In the genomic region with DNA sequence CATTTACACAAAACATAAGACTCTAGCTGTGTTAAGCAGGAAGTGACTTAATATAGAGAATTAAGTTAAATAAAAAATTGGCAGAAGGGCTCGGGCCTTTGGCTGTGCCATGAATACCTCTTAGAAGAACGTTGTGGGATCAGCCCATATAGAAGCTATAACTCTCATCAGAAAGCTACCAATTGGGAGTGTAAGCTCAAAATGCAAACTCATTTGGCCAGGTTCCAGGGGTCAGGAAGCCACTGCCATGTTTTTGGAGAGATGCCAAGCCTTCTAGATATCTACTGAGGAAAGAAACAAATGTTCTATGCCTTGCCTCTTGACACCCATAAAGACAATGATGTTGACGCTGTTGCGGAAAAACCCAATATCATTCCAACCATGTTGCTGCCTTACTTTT, we compare ENCODE assay signal across 15 cellular contexts.
"Had no signal": no experiment of that assay in that cellular context is flagged by ENCODE, and none has a peak within 500 bp of the region (broad histone marks: within the 10 kb centered on the region; RNA-seq: fewer than 3 reads in every experiment).

No MANE protein-coding gene starts in this region.

- H3K36me3 ChIP-seq: ascending aorta, heart left ventricle, left ventricle myocardium inferior, sigmoid colon, upper lobe of right lung had no signal

- H3K27me3 ChIP-seq: ascending aorta, foreskin keratinocyte, heart left ventricle, sigmoid colon, testis, upper lobe of right lung had no signal

- H3K4me3 ChIP-seq: ascending aorta, heart left ventricle, left ventricle myocardium inferior, sigmoid colon, testis, upper lobe of right lung had no signal

- H3K4me1 ChIP-seq: ascending aorta, foreskin keratinocyte, sigmoid colon, testis, upper lobe of right lung had no signal

- DNase-seq: activated B cell treated with CpG ODN at 0.5 μM for 24 hours; activated CD4-positive, alpha-beta T cell treated with anti-CD3 and anti-CD28 coated beads, Interleukin-2, amount 10 ng/mL, durations not matched to agents 24 days and 14 days; activated naive CD4-positive, alpha-beta T cell treated with Interleukin-2 at 50 U/mL for 16 hours; activated naive CD8-positive, alpha-beta T cell treated with anti-CD3 and anti-CD28 coated beads, Interleukin-2, amount 50 U/mL, for 24 hours; foreskin keratinocyte; heart left ventricle; left ventricle myocardium inferior; sigmoid colon; stimulated activated CD4-positive, alpha-beta T cell treated with anti-CD3 and anti-CD28 coated beads, Interleukin-2, amount 100 ng/mL, for 48 hours; stimulated activated CD8-positive, alpha-beta memory T cell treated with anti-CD3 and anti-CD28 coated beads, Interleukin-4, amount 100 ng/mL, for 48 hours; stimulated activated naive CD8-positive, alpha-beta T cell treated with anti-CD3 and anti-CD28 coated beads, Interleukin-15, Interleukin-2, amounts not matched to agents 100 U/mL and 50 U/mL, for 24 hours; T-helper 9 cell; testis; upper lobe of right lung had no signal

- H3K27ac ChIP-seq: ascending aorta, foreskin keratinocyte, heart left ventricle, left ventricle myocardium inferior, sigmoid colon, testis, upper lobe of right lung had no signal

- H3K9me3 ChIP-seq: ascending aorta, testis, upper lobe of right lung had no signal

- ATAC-seq: activated naive CD8-positive, alpha-beta T cell treated with anti-CD3 and anti-CD28 coated beads, Interleukin-2, amount 50 U/mL, for 24 hours; foreskin keratinocyte; heart left ventricle; stimulated activated naive CD8-positive, alpha-beta T cell treated with anti-CD3 and anti-CD28 coated beads, Interleukin-15, Interleukin-2, amounts not matched to agents 100 U/mL and 50 U/mL, for 24 hours; upper lobe of right lung had no signal
